In the genomic region with DNA sequence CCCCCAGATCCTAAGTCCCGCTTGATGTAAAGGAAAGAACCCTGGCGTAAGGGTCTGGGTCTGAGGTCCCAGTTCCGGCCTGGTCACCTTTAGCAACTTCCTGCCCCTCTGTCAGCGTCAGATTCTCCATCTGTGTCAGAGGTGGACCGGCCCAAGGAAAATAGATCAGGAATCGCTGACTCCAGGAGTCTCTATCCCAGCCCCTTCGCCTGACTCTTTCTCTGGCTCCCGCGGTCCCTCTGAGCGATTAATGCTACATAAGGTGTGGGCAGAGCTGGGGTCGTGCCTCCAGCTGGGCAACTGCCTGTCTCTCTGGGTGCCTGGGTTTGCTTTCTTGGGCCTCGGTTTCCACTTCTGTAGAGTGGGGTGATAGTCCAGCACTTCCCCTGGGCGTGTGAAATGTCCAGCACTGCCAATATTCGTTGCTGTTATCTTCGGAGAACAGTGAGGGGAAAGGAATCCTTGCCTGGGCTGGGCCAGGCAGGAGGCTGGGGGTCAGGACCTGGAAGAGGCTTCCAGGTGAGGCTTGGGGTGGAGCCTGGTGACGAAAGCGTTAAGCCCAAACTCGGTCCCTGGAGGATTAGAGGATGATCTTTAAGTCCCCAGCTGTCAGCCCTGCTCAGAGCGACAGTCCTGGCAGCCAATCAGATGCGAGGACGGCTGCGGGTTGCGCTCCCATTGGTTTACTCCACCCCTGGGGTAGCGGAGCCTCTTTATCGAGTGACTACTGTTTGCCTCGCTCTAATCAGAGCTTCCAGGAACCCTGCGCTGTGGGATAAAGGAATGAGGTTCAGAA, we compare ENCODE assay signal across 1 cellular context.
A peak's percentile ranks its signal among the peaks of the same experiment; 100 is the strongest.
TF ChIP-seq lines count a peak whose summit lies in the region.

No MANE protein-coding gene starts in this region.

TF ChIP-seq in K562, 482 proteins besides CTCF, POLR2A, EP300 and RAD21 (continued from another document and continues in another):
- TF ChIP-seq CHD7 (IDR thresholded peaks at IDR 0.05; ENCODE audit: low read depth, low read length): no peak
- no peak for TF ChIP-seq DLX4 (CRISPR knock-in tag; IDR thresholded peaks at IDR 0.05)
- no peak for TF ChIP-seq ZNF212 (CRISPR knock-in tag; IDR thresholded peaks at IDR 0.05)
- no peak for TF ChIP-seq ZNF253 (CRISPR knock-in tag; conservative IDR thresholded peaks at IDR 0.05)
- no peak for TF ChIP-seq ZNF639 (CRISPR knock-in tag; conservative IDR thresholded peaks at IDR 0.05 in 1 of 2, IDR thresholded peaks at IDR 0.05 in 1 of 2)
- TF ChIP-seq CHCHD3 (CRISPR knock-in tag; IDR thresholded peaks at IDR 0.05): no peak
- no peak for TF ChIP-seq C11orf30 (IDR thresholded peaks at IDR 0.05; ENCODE audit: low read depth)
- TF ChIP-seq TAF9B (IDR thresholded peaks at IDR 0.05; ENCODE audit: partially characterized antibody): no peak
- TF ChIP-seq NR4A1 (CRISPR knock-in tag; IDR thresholded peaks at IDR 0.05): no peak
- TF ChIP-seq NR4A1 (tag; IDR thresholded peaks at IDR 0.05): no peak
- TF ChIP-seq RBM22 (IDR thresholded peaks at IDR 0.05; ENCODE audit: low read depth, low read length, poor library complexity, severe bottlenecking): no peak
- TF ChIP-seq, protein P1, sequence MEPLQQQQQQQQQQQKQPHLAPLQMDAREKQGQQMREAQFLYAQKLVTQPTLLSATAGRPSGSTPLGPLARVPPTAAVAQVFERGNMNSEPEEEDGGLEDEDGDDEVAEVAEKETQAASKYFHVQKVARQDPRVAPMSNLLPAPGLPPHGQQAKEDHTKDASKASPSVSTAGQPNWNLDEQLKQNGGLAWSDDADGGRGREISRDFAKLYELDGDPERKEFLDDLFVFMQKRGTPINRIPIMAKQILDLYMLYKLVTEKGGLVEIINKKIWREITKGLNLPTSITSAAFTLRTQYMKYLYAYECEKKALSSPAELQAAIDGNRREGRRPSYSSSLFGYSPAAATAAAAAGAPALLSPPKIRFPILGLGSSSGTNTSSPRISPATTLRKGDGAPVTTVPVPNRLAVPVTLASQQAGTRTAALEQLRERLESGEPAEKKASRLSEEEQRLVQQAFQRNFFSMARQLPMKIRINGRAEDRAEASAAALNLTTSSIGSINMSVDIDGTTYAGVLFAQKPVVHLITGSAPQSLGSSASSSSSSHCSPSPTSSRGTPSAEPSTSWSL (CRISPR knock-in tag; IDR thresholded peaks at IDR 0.05; ENCODE audit: borderline replicate concordance): no peak
- TF ChIP-seq PHF8 (IDR thresholded peaks at IDR 0.05; ENCODE audit: borderline replicate concordance, low read length): no peak
- no peak for TF ChIP-seq ETV6 (IDR thresholded peaks at IDR 0.05; ENCODE audit: borderline replicate concordance in 1 of 2, low read depth in 2 of 2, low read length in 1 of 2)
- no peak for TF ChIP-seq ETV6 (CRISPR knock-in tag; IDR thresholded peaks at IDR 0.05; ENCODE audit: borderline replicate concordance)
- TF ChIP-seq ZNF197 (CRISPR knock-in tag; IDR thresholded peaks at IDR 0.05; ENCODE audit: low read depth): no peak
- TF ChIP-seq ZNF699 (CRISPR knock-in tag; IDR thresholded peaks at IDR 0.05; ENCODE audit: insufficient replicate concordance): no peak
- TF ChIP-seq, protein P2, sequence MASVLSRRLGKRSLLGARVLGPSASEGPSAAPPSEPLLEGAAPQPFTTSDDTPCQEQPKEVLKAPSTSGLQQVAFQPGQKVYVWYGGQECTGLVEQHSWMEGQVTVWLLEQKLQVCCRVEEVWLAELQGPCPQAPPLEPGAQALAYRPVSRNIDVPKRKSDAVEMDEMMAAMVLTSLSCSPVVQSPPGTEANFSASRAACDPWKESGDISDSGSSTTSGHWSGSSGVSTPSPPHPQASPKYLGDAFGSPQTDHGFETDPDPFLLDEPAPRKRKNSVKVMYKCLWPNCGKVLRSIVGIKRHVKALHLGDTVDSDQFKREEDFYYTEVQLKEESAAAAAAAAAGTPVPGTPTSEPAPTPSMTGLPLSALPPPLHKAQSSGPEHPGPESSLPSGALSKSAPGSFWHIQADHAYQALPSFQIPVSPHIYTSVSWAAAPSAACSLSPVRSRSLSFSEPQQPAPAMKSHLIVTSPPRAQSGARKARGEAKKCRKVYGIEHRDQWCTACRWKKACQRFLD (CRISPR knock-in tag; IDR thresholded peaks at IDR 0.05): no peak
- peak; percentile 47 for TF ChIP-seq NKRF (IDR thresholded peaks at IDR 0.05; ENCODE audit: borderline replicate concordance)
- TF ChIP-seq CBX5 (IDR thresholded peaks at IDR 0.05; ENCODE audit: borderline replicate concordance, low read depth): no peak
- TF ChIP-seq, protein P3, sequence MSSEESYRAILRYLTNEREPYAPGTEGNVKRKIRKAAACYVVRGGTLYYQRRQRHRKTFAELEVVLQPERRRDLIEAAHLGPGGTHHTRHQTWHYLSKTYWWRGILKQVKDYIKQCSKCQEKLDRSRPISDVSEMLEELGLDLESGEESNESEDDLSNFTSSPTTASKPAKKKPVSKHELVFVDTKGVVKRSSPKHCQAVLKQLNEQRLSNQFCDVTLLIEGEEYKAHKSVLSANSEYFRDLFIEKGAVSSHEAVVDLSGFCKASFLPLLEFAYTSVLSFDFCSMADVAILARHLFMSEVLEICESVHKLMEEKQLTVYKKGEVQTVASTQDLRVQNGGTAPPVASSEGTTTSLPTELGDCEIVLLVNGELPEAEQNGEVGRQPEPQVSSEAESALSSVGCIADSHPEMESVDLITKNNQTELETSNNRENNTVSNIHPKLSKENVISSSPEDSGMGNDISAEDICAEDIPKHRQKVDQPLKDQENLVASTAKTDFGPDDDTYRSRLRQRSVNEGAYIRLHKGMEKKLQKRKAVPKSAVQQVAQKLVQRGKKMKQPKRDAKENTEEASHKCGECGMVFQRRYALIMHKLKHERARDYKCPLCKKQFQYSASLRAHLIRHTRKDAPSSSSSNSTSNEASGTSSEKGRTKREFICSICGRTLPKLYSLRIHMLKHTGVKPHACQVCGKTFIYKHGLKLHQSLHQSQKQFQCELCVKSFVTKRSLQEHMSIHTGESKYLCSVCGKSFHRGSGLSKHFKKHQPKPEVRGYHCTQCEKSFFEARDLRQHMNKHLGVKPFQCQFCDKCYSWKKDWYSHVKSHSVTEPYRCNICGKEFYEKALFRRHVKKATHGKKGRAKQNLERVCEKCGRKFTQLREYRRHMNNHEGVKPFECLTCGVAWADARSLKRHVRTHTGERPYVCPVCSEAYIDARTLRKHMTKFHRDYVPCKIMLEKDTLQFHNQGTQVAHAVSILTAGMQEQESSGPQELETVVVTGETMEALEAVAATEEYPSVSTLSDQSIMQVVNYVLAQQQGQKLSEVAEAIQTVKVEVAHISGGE (CRISPR knock-in tag; IDR thresholded peaks at IDR 0.05): no peak
